In the genomic region with DNA sequence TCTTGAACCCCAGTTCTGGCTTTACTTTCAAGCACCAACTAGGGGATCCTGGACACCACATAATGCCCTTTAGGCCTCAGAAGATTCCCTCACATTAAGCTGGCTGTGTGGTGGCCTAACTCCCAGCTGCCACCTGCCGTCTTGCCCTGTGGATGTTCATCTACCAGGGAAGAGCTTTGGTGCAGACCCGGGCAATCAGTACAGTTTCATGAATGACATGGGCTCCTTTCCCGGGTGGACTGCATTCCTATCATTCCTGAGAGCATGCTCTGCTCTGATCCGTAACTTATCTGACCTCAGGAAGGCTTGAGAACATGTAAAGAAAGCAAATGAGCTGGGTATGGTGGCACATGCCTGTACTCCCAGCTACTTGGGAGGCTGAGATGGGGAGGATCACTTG, we compare ENCODE assay signal across 2 cellular contexts.
TF ChIP-seq lines count a peak whose summit lies in the region.

No MANE protein-coding gene starts in this region.

TF ChIP-seq in GM23338, 12 proteins besides CTCF, POLR2A, EP300 and RAD21:
- TF ChIP-seq NANOG (IDR thresholded peaks at IDR 0.05; ENCODE audit: borderline replicate concordance) = no peak
- TF ChIP-seq, protein P1, sequence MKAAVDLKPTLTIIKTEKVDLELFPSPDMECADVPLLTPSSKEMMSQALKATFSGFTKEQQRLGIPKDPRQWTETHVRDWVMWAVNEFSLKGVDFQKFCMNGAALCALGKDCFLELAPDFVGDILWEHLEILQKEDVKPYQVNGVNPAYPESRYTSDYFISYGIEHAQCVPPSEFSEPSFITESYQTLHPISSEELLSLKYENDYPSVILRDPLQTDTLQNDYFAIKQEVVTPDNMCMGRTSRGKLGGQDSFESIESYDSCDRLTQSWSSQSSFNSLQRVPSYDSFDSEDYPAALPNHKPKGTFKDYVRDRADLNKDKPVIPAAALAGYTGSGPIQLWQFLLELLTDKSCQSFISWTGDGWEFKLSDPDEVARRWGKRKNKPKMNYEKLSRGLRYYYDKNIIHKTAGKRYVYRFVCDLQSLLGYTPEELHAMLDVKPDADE (IDR thresholded peaks at IDR 0.05) = no peak
- no peak for TF ChIP-seq ZNF331 (CRISPR knock-in tag; IDR thresholded peaks at IDR 0.05; ENCODE audit: low read depth)
- TF ChIP-seq, protein P2, sequence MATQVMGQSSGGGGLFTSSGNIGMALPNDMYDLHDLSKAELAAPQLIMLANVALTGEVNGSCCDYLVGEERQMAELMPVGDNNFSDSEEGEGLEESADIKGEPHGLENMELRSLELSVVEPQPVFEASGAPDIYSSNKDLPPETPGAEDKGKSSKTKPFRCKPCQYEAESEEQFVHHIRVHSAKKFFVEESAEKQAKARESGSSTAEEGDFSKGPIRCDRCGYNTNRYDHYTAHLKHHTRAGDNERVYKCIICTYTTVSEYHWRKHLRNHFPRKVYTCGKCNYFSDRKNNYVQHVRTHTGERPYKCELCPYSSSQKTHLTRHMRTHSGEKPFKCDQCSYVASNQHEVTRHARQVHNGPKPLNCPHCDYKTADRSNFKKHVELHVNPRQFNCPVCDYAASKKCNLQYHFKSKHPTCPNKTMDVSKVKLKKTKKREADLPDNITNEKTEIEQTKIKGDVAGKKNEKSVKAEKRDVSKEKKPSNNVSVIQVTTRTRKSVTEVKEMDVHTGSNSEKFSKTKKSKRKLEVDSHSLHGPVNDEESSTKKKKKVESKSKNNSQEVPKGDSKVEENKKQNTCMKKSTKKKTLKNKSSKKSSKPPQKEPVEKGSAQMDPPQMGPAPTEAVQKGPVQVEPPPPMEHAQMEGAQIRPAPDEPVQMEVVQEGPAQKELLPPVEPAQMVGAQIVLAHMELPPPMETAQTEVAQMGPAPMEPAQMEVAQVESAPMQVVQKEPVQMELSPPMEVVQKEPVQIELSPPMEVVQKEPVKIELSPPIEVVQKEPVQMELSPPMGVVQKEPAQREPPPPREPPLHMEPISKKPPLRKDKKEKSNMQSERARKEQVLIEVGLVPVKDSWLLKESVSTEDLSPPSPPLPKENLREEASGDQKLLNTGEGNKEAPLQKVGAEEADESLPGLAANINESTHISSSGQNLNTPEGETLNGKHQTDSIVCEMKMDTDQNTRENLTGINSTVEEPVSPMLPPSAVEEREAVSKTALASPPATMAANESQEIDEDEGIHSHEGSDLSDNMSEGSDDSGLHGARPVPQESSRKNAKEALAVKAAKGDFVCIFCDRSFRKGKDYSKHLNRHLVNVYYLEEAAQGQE (IDR thresholded peaks at IDR 0.05; ENCODE audit: unreplicated experiment) = no peak
- TF ChIP-seq EZH2phosphoT487 (IDR thresholded peaks at IDR 0.05; ENCODE audit: unreplicated experiment) = no peak
- TF ChIP-seq JUNB (IDR thresholded peaks at IDR 0.05; ENCODE audit: unreplicated experiment) = no peak
- no peak for TF ChIP-seq ZNF114 (CRISPR knock-in tag; IDR thresholded peaks at IDR 0.05)

TF ChIP-seq in SK-N-SH, 30 proteins besides CTCF, POLR2A, EP300 and RAD21:
- 0 out of 2 replicates have a peak, but pooled peaks have one; percentile 25 for TF ChIP-seq TEAD4 (IDR thresholded peaks at IDR 0.05; ENCODE audit: borderline replicate concordance, insufficient read depth)
- no peak for TF ChIP-seq FOSL2 (IDR thresholded peaks at IDR 0.05; ENCODE audit: borderline replicate concordance, low read depth)
